Comparison of ENCODE assay signal across 1 cellular context in the genomic region with DNA sequence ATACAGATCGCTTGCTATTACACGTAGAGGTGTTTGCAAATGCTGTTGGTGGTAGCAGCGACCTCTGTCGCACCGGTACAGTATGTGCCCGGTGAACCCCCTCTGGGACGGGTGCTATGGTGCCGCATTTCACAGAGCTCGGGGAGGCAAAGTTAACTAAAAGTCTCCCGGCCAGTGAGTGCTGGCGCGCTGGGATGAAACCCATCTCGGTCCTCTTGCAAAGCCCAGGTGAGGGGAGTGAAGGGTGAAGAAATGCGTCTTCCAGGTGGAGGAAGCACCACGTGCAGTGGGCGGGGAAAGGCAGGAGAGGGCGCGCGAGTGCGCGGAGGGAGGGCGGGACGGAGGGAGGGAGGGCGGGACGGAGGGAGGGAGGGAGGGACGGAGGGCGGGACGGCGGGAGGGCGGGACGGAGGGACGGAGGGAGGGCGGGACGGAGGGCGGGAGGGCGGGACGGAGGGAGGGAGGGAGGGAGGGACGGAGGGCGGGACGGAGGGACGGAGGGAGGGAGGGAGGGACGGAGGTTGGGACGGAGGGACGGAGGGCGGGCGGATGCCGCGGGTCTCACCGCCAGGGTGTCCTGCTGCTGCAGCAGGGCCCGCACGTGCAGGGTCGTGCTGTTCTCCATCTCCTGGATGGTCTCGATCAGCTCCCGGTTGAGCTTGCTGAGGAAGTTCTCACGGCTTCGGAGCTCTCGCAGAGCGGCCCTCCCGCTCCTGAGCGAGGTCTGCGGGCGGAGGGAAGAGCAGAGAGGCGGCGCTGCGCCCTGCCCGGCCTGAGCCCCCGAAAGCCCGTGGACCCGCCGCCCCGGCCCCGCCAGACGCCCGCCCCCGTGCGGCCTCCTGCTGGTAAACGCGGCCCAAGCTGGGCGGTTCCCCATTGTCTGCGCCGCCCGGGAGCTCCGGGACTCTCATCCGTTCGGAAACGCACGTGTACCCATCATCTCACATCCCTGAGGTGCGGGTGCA.
TF ChIP-seq lines count a peak whose summit lies in the region.

No MANE protein-coding gene starts in this region.

TF ChIP-seq in WTC11, 78 proteins besides CTCF, POLR2A, EP300 and RAD21 (continued from another document):
- TF ChIP-seq, protein P1, sequence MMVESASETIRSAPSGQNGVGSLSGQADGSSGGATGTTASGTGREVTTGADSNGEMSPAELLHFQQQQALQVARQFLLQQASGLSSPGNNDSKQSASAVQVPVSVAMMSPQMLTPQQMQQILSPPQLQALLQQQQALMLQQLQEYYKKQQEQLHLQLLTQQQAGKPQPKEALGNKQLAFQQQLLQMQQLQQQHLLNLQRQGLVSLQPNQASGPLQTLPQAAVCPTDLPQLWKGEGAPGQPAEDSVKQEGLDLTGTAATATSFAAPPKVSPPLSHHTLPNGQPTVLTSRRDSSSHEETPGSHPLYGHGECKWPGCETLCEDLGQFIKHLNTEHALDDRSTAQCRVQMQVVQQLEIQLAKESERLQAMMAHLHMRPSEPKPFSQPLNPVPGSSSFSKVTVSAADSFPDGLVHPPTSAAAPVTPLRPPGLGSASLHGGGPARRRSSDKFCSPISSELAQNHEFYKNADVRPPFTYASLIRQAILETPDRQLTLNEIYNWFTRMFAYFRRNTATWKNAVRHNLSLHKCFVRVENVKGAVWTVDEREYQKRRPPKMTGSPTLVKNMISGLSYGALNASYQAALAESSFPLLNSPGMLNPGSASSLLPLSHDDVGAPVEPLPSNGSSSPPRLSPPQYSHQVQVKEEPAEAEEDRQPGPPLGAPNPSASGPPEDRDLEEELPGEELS (CRISPR knock-in tag; IDR thresholded peaks at IDR 0.05), result peak; percentile 41; the same call in 1 of the 2 replicates
- TF ChIP-seq, protein P2, sequence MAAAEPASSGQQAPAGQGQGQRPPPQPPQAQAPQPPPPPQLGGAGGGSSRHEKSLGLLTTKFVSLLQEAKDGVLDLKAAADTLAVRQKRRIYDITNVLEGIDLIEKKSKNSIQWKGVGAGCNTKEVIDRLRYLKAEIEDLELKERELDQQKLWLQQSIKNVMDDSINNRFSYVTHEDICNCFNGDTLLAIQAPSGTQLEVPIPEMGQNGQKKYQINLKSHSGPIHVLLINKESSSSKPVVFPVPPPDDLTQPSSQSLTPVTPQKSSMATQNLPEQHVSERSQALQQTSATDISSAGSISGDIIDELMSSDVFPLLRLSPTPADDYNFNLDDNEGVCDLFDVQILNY (CRISPR knock-in tag; IDR thresholded peaks at IDR 0.05), result no peak
- TF ChIP-seq NFYB (CRISPR knock-in tag; conservative IDR thresholded peaks at IDR 0.05; ENCODE audit: low read depth), result no peak
- TF ChIP-seq ATF6 (CRISPR knock-in tag; IDR thresholded peaks at IDR 0.05), result no peak
- no peak for TF ChIP-seq FOXP1 (CRISPR knock-in tag; IDR thresholded peaks at IDR 0.05; ENCODE audit: borderline replicate concordance)
- no peak for TF ChIP-seq ESRRA (CRISPR knock-in tag; IDR thresholded peaks at IDR 0.05; ENCODE audit: borderline replicate concordance)
